ENCODE assay signal across 1 cellular context in the genomic region with DNA sequence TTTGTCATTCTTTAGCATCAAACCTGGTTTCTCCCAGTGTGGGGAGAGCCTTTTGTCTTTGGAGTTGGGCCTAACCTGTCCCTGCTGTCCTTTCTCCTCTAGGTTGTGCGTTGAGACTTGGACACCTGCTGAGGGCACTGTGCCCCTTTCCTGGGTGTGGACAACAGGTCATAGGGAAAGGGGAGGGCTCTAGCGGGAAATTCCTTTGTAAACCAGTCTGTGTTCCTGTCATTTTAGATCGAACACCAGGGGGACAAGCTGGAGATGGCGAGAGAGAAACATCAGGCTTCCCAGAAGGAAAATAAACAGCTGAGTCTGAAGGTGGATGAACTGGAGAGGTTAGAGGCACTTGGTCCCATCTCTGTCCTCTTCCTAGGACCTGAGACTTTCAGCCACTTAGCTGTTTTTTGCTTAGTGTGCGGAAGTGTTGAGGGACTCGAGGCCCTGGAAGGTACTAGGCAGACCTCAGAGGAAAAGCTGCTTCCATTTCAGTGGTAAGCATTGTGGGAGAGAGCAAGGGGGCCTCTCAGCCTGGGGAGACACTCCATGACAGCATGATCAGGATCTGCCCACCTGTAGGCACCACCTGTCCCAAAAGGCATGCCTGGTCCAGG.
A peak's percentile ranks its signal among the peaks of the same experiment; 100 is the strongest.
TF ChIP-seq lines count a peak whose summit lies in the region.

No MANE protein-coding gene starts in this region.

TF ChIP-seq in HepG2, 621 proteins besides CTCF, POLR2A, EP300 and RAD21 (continued from another document and continues in another):
- TF ChIP-seq, protein P1, sequence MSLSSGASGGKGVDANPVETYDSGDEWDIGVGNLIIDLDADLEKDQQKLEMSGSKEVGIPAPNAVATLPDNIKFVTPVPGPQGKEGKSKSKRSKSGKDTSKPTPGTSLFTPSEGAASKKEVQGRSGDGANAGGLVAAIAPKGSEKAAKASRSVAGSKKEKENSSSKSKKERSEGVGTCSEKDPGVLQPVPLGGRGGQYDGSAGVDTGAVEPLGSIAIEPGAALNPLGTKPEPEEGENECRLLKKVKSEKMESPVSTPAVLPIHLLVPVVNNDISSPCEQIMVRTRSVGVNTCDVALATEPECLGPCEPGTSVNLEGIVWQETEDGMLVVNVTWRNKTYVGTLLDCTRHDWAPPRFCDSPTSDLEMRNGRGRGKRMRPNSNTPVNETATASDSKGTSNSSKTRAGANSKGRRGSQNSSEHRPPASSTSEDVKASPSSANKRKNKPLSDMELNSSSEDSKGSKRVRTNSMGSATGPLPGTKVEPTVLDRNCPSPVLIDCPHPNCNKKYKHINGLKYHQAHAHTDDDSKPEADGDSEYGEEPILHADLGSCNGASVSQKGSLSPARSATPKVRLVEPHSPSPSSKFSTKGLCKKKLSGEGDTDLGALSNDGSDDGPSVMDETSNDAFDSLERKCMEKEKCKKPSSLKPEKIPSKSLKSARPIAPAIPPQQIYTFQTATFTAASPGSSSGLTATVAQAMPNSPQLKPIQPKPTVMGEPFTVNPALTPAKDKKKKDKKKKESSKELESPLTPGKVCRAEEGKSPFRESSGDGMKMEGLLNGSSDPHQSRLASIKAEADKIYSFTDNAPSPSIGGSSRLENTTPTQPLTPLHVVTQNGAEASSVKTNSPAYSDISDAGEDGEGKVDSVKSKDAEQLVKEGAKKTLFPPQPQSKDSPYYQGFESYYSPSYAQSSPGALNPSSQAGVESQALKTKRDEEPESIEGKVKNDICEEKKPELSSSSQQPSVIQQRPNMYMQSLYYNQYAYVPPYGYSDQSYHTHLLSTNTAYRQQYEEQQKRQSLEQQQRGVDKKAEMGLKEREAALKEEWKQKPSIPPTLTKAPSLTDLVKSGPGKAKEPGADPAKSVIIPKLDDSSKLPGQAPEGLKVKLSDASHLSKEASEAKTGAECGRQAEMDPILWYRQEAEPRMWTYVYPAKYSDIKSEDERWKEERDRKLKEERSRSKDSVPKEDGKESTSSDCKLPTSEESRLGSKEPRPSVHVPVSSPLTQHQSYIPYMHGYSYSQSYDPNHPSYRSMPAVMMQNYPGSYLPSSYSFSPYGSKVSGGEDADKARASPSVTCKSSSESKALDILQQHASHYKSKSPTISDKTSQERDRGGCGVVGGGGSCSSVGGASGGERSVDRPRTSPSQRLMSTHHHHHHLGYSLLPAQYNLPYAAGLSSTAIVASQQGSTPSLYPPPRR (CRISPR knock-in tag; IDR thresholded peaks at IDR 0.05; ENCODE audit: borderline replicate concordance), result no peak
- TF ChIP-seq, protein P2, sequence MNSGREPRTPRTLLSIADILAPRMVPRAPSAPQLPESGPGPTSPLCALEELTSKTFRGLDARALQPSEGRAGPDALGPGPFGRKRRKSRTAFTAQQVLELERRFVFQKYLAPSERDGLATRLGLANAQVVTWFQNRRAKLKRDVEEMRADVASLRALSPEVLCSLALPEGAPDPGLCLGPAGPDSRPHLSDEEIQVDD (CRISPR knock-in tag; IDR thresholded peaks at IDR 0.05; ENCODE audit: borderline replicate concordance), result no peak
- TF ChIP-seq KDM6A (CRISPR knock-in tag; IDR thresholded peaks at IDR 0.05; ENCODE audit: low read depth) (no peak), NRL (CRISPR knock-in tag; IDR thresholded peaks at IDR 0.05; ENCODE audit: borderline replicate concordance) (no peak), NONO (IDR thresholded peaks at IDR 0.05) (no peak), NONO (CRISPR knock-in tag; conservative IDR thresholded peaks at IDR 0.05) (no peak), ZNF205 (CRISPR knock-in tag; IDR thresholded peaks at IDR 0.05) (0 out of 2 replicates have a peak, but pooled peaks have one; percentile 24), HOXD1 (CRISPR knock-in tag; IDR thresholded peaks at IDR 0.05) (no peak), TCF7 (IDR thresholded peaks at IDR 0.05; ENCODE audit: low read depth) (no peak), TAF1 (CRISPR knock-in tag; IDR thresholded peaks at IDR 0.05) (no peak), ZNF230 (CRISPR knock-in tag; IDR thresholded peaks at IDR 0.05) (no peak), CHCHD3 (CRISPR knock-in tag; IDR thresholded peaks at IDR 0.05) (no peak), ZNF44 (CRISPR knock-in tag; IDR thresholded peaks at IDR 0.05) (no peak), ZNF10 (CRISPR knock-in tag; IDR thresholded peaks at IDR 0.05; ENCODE audit: borderline replicate concordance, low read depth) (no peak), NR2F6 (IDR thresholded peaks at IDR 0.05) (no peak), NR2F6 (CRISPR knock-in tag; IDR thresholded peaks at IDR 0.05) (0 out of 2 replicates have a peak, but pooled peaks have one; percentile 19), ZNF382 (CRISPR knock-in tag; IDR thresholded peaks at IDR 0.05; ENCODE audit: borderline replicate concordance) (no peak), BRD4 (CRISPR knock-in tag; IDR thresholded peaks at IDR 0.05) (no peak), MBNL3 (CRISPR knock-in tag; conservative IDR thresholded peaks at IDR 0.05) (no peak)
- TF ChIP-seq, protein P3, sequence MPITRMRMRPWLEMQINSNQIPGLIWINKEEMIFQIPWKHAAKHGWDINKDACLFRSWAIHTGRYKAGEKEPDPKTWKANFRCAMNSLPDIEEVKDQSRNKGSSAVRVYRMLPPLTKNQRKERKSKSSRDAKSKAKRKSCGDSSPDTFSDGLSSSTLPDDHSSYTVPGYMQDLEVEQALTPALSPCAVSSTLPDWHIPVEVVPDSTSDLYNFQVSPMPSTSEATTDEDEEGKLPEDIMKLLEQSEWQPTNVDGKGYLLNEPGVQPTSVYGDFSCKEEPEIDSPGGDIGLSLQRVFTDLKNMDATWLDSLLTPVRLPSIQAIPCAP (CRISPR knock-in tag; IDR thresholded peaks at IDR 0.05; ENCODE audit: low read depth), result no peak
- TF ChIP-seq, protein P4, sequence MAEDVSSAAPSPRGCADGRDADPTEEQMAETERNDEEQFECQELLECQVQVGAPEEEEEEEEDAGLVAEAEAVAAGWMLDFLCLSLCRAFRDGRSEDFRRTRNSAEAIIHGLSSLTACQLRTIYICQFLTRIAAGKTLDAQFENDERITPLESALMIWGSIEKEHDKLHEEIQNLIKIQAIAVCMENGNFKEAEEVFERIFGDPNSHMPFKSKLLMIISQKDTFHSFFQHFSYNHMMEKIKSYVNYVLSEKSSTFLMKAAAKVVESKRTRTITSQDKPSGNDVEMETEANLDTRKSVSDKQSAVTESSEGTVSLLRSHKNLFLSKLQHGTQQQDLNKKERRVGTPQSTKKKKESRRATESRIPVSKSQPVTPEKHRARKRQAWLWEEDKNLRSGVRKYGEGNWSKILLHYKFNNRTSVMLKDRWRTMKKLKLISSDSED (CRISPR knock-in tag; IDR thresholded peaks at IDR 0.05), result no peak
- TF ChIP-seq, protein P5, sequence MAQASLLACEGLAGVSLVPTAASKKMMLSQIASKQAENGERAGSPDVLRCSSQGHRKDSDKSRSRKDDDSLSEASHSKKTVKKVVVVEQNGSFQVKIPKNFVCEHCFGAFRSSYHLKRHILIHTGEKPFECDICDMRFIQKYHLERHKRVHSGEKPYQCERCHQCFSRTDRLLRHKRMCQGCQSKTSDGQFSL (CRISPR knock-in tag; IDR thresholded peaks at IDR 0.05), result no peak
- TF ChIP-seq, protein P6, sequence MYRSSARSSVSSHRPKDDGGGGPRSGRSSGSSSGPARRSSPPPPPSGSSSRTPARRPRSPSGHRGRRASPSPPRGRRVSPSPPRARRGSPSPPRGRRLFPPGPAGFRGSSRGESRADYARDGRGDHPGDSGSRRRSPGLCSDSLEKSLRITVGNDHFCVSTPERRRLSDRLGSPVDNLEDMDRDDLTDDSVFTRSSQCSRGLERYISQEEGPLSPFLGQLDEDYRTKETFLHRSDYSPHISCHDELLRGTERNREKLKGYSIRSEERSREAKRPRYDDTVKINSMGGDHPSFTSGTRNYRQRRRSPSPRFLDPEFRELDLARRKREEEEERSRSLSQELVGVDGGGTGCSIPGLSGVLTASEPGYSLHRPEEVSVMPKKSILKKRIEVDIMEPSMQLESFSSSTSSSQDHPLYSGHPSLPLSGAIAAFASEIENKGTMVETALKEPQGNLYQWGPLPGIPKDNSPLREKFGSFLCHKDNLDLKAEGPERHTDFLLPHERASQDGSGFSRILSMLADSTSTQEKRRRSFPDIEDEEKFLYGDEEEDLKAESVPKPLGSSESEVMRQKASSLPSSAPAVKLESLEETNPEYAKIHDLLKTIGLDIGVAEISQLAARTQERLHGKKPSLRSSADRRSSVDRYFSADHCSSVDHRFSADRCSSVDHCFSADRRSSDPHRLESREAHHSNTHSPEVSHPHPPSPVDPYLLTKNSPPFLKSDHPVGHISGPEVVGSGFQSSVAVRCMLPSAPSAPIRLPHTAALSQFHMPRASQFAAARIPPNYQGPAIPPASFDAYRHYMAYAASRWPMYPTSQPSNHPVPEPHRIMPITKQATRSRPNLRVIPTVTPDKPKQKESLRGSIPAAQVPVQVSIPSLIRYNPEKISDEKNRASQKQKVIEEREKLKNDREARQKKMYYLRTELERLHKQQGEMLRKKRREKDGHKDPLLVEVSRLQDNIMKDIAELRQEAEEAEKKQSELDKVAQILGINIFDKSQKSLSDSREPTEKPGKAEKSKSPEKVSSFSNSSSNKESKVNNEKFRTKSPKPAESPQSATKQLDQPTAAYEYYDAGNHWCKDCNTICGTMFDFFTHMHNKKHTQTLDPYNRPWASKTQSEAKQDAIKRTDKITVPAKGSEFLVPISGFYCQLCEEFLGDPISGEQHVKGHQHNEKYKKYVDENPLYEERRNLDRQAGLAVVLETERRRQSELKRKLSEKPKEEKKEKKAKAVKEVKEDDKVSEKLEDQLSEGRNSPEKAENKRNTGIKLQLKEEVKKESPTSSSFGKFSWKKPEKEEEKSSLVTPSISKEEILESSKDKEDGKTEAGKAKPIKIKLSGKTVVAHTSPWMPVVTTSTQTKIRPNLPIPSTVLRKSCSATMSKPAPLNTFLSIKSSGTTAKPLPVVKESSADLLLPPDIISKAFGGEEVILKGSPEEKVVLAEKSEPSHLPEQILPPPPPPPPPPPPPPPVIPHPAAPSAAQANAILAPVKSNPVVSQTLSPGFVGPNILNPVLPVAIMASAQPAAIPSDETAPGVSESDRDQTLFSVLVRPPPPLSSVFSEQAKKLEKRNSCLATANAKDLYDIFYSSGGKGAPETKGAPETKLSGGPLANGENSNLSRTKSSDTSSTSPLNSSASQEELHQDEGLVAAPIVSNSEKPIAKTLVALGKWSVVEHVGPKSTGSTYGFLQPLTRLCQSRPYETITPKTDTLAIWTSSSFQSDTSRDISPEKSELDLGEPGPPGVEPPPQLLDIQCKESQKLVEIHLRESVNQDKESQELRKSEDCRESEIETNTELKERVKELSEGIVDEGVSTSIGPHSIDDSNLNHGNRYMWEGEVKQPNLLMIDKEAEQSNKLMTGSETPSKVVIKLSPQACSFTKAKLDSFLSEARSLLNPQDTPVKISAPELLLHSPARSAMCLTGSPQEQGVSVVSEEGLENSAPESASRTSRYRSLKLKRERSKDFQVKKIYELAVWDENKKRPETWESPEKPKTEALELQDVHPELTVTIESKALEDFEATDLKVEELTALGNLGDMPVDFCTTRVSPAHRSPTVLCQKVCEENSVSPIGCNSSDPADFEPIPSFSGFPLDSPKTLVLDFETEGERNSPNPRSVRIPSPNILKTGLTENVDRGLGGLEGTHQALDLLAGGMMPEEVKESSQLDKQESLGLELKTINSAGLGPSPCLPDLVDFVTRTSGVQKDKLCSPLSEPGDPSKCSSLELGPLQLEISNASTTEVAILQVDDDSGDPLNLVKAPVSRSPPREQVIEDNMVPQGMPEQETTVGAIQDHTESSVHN (CRISPR knock-in tag; IDR thresholded peaks at IDR 0.05), result no peak
- TF ChIP-seq, protein P7, sequence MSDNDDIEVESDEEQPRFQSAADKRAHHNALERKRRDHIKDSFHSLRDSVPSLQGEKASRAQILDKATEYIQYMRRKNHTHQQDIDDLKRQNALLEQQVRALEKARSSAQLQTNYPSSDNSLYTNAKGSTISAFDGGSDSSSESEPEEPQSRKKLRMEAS (IDR thresholded peaks at IDR 0.05), result no peak
- TF ChIP-seq, protein P8, sequence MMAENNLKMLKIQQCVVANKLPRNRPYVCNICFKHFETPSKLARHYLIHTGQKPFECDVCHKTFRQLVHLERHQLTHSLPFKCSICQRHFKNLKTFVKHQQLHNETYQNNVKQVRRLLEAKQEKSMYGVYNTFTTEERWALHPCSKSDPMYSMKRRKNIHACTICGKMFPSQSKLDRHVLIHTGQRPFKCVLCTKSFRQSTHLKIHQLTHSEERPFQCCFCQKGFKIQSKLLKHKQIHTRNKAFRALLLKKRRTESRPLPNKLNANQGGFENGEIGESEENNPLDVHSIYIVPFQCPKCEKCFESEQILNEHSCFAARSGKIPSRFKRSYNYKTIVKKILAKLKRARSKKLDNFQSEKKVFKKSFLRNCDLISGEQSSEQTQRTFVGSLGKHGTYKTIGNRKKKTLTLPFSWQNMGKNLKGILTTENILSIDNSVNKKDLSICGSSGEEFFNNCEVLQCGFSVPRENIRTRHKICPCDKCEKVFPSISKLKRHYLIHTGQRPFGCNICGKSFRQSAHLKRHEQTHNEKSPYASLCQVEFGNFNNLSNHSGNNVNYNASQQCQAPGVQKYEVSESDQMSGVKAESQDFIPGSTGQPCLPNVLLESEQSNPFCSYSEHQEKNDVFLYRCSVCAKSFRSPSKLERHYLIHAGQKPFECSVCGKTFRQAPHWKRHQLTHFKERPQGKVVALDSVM (CRISPR knock-in tag; IDR thresholded peaks at IDR 0.05), result no peak
- TF ChIP-seq, protein P9, sequence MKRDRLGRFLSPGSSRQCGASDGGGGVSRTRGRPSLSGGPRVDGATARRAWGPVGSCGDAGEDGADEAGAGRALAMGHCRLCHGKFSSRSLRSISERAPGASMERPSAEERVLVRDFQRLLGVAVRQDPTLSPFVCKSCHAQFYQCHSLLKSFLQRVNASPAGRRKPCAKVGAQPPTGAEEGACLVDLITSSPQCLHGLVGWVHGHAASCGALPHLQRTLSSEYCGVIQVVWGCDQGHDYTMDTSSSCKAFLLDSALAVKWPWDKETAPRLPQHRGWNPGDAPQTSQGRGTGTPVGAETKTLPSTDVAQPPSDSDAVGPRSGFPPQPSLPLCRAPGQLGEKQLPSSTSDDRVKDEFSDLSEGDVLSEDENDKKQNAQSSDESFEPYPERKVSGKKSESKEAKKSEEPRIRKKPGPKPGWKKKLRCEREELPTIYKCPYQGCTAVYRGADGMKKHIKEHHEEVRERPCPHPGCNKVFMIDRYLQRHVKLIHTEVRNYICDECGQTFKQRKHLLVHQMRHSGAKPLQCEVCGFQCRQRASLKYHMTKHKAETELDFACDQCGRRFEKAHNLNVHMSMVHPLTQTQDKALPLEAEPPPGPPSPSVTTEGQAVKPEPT (CRISPR knock-in tag; IDR thresholded peaks at IDR 0.05; ENCODE audit: low read depth), result no peak
- TF ChIP-seq, protein P10, sequence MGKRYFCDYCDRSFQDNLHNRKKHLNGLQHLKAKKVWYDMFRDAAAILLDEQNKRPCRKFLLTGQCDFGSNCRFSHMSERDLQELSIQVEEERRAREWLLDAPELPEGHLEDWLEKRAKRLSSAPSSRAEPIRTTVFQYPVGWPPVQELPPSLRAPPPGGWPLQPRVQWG (CRISPR knock-in tag; IDR thresholded peaks at IDR 0.05; ENCODE audit: borderline replicate concordance, low read depth), result no peak
- TF ChIP-seq, protein P11, sequence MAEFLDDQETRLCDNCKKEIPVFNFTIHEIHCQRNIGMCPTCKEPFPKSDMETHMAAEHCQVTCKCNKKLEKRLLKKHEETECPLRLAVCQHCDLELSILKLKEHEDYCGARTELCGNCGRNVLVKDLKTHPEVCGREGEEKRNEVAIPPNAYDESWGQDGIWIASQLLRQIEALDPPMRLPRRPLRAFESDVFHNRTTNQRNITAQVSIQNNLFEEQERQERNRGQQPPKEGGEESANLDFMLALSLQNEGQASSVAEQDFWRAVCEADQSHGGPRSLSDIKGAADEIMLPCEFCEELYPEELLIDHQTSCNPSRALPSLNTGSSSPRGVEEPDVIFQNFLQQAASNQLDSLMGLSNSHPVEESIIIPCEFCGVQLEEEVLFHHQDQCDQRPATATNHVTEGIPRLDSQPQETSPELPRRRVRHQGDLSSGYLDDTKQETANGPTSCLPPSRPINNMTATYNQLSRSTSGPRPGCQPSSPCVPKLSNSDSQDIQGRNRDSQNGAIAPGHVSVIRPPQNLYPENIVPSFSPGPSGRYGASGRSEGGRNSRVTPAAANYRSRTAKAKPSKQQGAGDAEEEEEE (CRISPR knock-in tag; IDR thresholded peaks at IDR 0.05; ENCODE audit: borderline replicate concordance), result no peak
